9 cellular contexts compared by ENCODE assay signal in the genomic region with DNA sequence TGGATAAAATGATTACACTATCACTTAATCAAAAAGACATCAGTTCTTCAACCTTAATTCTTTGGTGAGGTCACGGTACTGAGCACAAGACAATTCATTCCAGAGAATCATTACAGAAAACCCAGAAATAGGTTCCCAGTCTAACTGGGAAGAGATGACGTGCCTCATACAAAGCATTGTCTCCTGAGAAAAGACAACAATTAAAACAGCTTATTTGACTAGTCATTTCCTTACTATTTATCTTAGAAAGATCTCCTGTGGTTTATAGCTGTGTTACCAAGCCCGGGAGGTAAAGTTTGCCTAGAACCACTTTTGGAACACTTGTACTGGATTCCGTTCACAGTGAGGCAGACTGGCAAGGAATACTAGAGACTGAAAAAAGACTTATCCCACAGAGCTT. TPM values are rescaled to one million over a fixed set of nuclear protein-coding genes. Genes with fewer than 3 reads are reported as not detected.
DNase-seq lines count a peak whose midpoint lies in the region; ATAC-seq, FAIRE-seq and TF ChIP-seq lines count a peak whose summit lies in the region.
"Had no signal": no experiment of that assay in that cellular context is flagged by ENCODE, and none has a peak within 500 bp of the region (broad histone marks: within the 10 kb centered on the region; RNA-seq: fewer than 3 reads in every experiment).

No MANE protein-coding gene starts in this region.

- H4K20me1 ChIP-seq in endothelial cell of umbilical vein (replicated peaks; ENCODE audit: control insufficient read depth, extremely low read depth, insufficient read depth, low read length): peaks cover 3% of the 10 kb centered on the region

- H2BK5ac ChIP-seq in mesendoderm (ENCODE audit: low read length): no peak overlapping the region

- H3K79me2 ChIP-seq in endothelial cell of umbilical vein (ENCODE audit: control insufficient read depth, insufficient read depth, low read length): peaks cover 76% of the 10 kb centered on the region
- peaks cover 88% of the 10 kb centered on the region for H3K79me2 ChIP-seq in mesendoderm (ENCODE audit: control insufficient read depth, insufficient read depth, low read length)

- CTCF ChIA-PET in endothelial cell of umbilical vein (lab: Charles Lee): interaction anchor here (0.8 to 2.4 kb wide), 9 partner anchors 11 to 299 kb away, joined by 3 to 11 read pairs (median 5); no protein-coding TSS in a partner anchor

- no peak for ATAC-seq in pancreas

- no peak overlapping the region for H4K5ac ChIP-seq in mesendoderm (ENCODE audit: low read length)

- TF ChIP-seq POLR2A in endothelial cell of umbilical vein (IDR thresholded peaks at IDR 0.05; ENCODE audit: low read depth, low read length): no peak

- no peak overlapping the region for H3K23ac ChIP-seq in mesendoderm (ENCODE audit: low read length)

- no peaks in the 10 kb centered on the region for H3K9me1 ChIP-seq in endothelial cell of umbilical vein (replicated peaks; ENCODE audit: control insufficient read depth, extremely low read depth, insufficient read depth, low read length)

- TF ChIP-seq CTCF in endothelial cell of umbilical vein (IDR thresholded peaks at IDR 0.05; ENCODE audit: extremely low read depth in 1 of 2, insufficient read depth in 1 of 2, low read depth in 1 of 2, low read length in 2 of 2) (no peak), pancreas (IDR thresholded peaks at IDR 0.05) (no peak)

- H3K4me1 ChIP-seq in endothelial cell of umbilical vein (ENCODE audit: control insufficient read depth, extremely low read depth, insufficient read depth, low read length) (peaks cover 34% of the 10 kb centered on the region), mesendoderm (ENCODE audit: control insufficient read depth, low read depth, low read length) (peaks cover 2% of the 10 kb centered on the region), pancreas (peaks cover 9 to 39% (median 32%) of the 10 kb centered on the region in 3 donors)

- H2AK5ac ChIP-seq in mesendoderm (ENCODE audit: low read length): no peak overlapping the region

- H3K9me3 ChIP-seq in SK-N-MC (ENCODE audit: low read depth, low read length) (no peaks in the 10 kb centered on the region), endothelial cell of umbilical vein (replicated peaks; ENCODE audit: control insufficient read depth, insufficient read depth, low read length) (no peaks in the 10 kb centered on the region), pancreas (no peaks in the 10 kb centered on the region)

- peak; percentile 97 for FAIRE-seq in endothelial cell of umbilical vein (lab: Jason Lieb, UNC)
- FAIRE-seq in pancreas (lab: Jason Lieb, UNC): no peak
- FAIRE-seq: endometrium had no signal

- no peak overlapping the region for H3K18ac ChIP-seq in mesendoderm (ENCODE audit: low read length)

- peak overlapping the region; percentile 28; the same call in 1 of the 2 replicates for H3K4me3 ChIP-seq in SK-N-MC
- H3K4me3 ChIP-seq in endothelial cell of umbilical vein (replicated peaks in 1 of 3; ENCODE audit: insufficient read depth in 1 of 3, low read depth in 1 of 3, low read length in 3 of 3): no peak overlapping the region
- H3K4me3 ChIP-seq in mesendoderm (ENCODE audit: low read length): no peak overlapping the region
- H3K4me3 ChIP-seq in pancreas: no peak overlapping the region

- H3K4ac ChIP-seq in mesendoderm (ENCODE audit: low read depth, low read length): no peak overlapping the region

- H2BK15ac ChIP-seq in mesendoderm (replicated peaks; ENCODE audit: low read depth): no peak overlapping the region

- H2BK120ac ChIP-seq in mesendoderm (ENCODE audit: low read depth, low read length): no peak overlapping the region

- H3K9ac ChIP-seq in SK-N-MC (ENCODE audit: insufficient read length): no peak overlapping the region
- peak overlapping the region; percentile 66 for H3K9ac ChIP-seq in endothelial cell of umbilical vein (replicated peaks; ENCODE audit: extremely low read depth, insufficient read depth, low read length)
- no peak overlapping the region for H3K9ac ChIP-seq in mesendoderm (ENCODE audit: low read length)

- H3K36me3 ChIP-seq in SK-N-MC (ENCODE audit: insufficient read depth, low read length): peaks cover 42% of the 10 kb centered on the region
- no peaks in the 10 kb centered on the region for H3K36me3 ChIP-seq in endothelial cell of umbilical vein (ENCODE audit: control insufficient read depth in 2 of 2, extremely low read depth in 1 of 2, insufficient read depth in 2 of 2, low read length in 2 of 2)
- H3K36me3 ChIP-seq in mesendoderm (ENCODE audit: control insufficient read depth, insufficient read depth, low read length): no peaks in the 10 kb centered on the region
- no peaks in the 10 kb centered on the region for H3K36me3 ChIP-seq in pancreas

- H2AFZ ChIP-seq in endothelial cell of umbilical vein (ENCODE audit: low read depth, low read length): no peak overlapping the region

- dilution Hi-C loops in endothelial cell of umbilical vein (cut with MboI; ENCODE audit: extremely low pct_ligation_motif_present, low sequenced_read_pairs): no loop called here

- H3K79me1 ChIP-seq in mesendoderm (ENCODE audit: low read length): peaks cover 3% of the 10 kb centered on the region

- H3K27me3 ChIP-seq in endothelial cell of umbilical vein (ENCODE audit: control insufficient read depth in 2 of 2, insufficient read depth in 2 of 2, low read length in 2 of 2): no peaks in the 10 kb centered on the region
- H3K27me3 ChIP-seq in mesendoderm (ENCODE audit: insufficient read depth, low read length, poor library complexity): no peaks in the 10 kb centered on the region
- no peaks in the 10 kb centered on the region for H3K27me3 ChIP-seq in pancreas

- H3K56ac ChIP-seq in mesendoderm (ENCODE audit: low read length): no peak overlapping the region

- POLR2A ChIA-PET in endothelial cell of umbilical vein (lab: Charles Lee): no interaction called here

- H3K27ac ChIP-seq in SK-N-MC (peak overlapping the region; percentile 5; the same call in 1 of the 2 replicates), endothelial cell of umbilical vein (ENCODE audit: insufficient read depth, low read depth, low read length) (peak overlapping the region; percentile 94), mesendoderm (ENCODE audit: low read depth, low read length) (no peak overlapping the region), pancreas (no peak overlapping the region)

- intact Hi-C loops in endothelial cell of umbilical vein (cut with micrococcal nuclease): loop anchor here (5.0 kb wide), 1 partner anchor 49 kb away; a partner anchor contains a TSS
- intact Hi-C loops in pancreas (cut with DNase I): no loop called here

- WGBS in mesendoderm (ENCODE audit: extremely low coverage, insufficient coverage, low lambda C conversion rate): no CpG with 5 or more reads among the region's 4 CpGs
- WGBS in pancreas, 2 donors: 53 to 66% methylated on average over 4 of the region's 4 CpGs

- BruUV-seq in endothelial cell of umbilical vein (replicated peaks; lab: Mats Ljungman, UMichigan): no TSS peak

- H4K8ac ChIP-seq in mesendoderm (ENCODE audit: low read depth, low read length): no peak overlapping the region

- H3K4me2 ChIP-seq in endothelial cell of umbilical vein (ENCODE audit: insufficient read depth, low read length) (peak overlapping the region; percentile 19), mesendoderm (ENCODE audit: low read length) (no peak overlapping the region)

- DNase-seq in EH (ENCODE audit: low read depth) (peak; percentile 95), SK-N-MC (ENCODE audit: low read depth, low spot score) (no peak), endothelial cell of umbilical vein (ENCODE audit: low read depth, low spot score) (peak; percentile 88), pulmonary artery endothelial cell (ENCODE audit: low read depth, low spot score) (peak; percentile 77), mesendoderm (no peak), amniotic stem cell (lab: John Stamatoyannopoulos, UW) (no peak), pancreas (no peak), Ammon's horn (ENCODE audit: low spot score) (no peak)

RNA-seq across cellular contexts. Expression of a gene that starts 5.1 kb away (rescaled TPM):
- total RNA-seq in endothelial cell of umbilical vein (36.4 and 44.2 TPM in 2 replicates), pulmonary artery endothelial cell (10.6 and 11.6 TPM in 2 replicates), pancreas (10 to 100 TPM; 19.9 to 31.6 (median 25.6) TPM)
- polyA plus RNA-seq in endothelial cell of umbilical vein (24.3 and 26.6 TPM in 2 replicates), pancreas (10 to 100 TPM; 23.5 to 25.7 TPM)
- 19.5 and 23.3 TPM in 2 replicates for polyA plus RNA-seq in endothelial cell of umbilical vein (2011; cell fraction: cytosol; rRNA removed)
- 50.6 and 57.4 TPM in 2 replicates for polyA plus RNA-seq in endothelial cell of umbilical vein (2011; cell fraction: nucleus; rRNA removed)
- polyA plus RNA-seq in endothelial cell of umbilical vein (2012): 25.2 and 26.2 TPM in 2 replicates
- polyA minus RNA-seq in endothelial cell of umbilical vein: 31.8 and 35.6 TPM in 2 replicates
- 16.9 TPM for polyA minus RNA-seq in endothelial cell of umbilical vein (2011; cell fraction: cytosol; rRNA and poly(A)+ RNA removed)
- 31.7 and 34.7 TPM in 2 replicates for polyA minus RNA-seq in endothelial cell of umbilical vein (2011; cell fraction: nucleus; rRNA and poly(A)+ RNA removed)
- 24.4 TPM for polyA plus RNA-seq in mesendoderm (2013, experiment 1 of 2)
- polyA plus RNA-seq in mesendoderm (2013, experiment 2 of 2): 25.2 TPM

RNA-seq across cellular contexts. Expression of a gene that starts 43.4 kb away (rescaled TPM):
- total RNA-seq in endothelial cell of umbilical vein: 5.6 and 7.2 TPM in 2 replicates
- 8.2 and 9.3 TPM in 2 replicates for polyA plus RNA-seq in endothelial cell of umbilical vein
- 7.1 and 7.3 TPM in 2 replicates for polyA plus RNA-seq in endothelial cell of umbilical vein (2011; cell fraction: cytosol; rRNA removed)
- polyA plus RNA-seq in endothelial cell of umbilical vein (2011; cell fraction: nucleus; rRNA removed): 5.3 and 6.0 TPM in 2 replicates
- 1.5 and 1.8 TPM in 2 replicates for polyA plus RNA-seq in endothelial cell of umbilical vein (2012)
- polyA minus RNA-seq in endothelial cell of umbilical vein: 2.4 and 3.6 TPM in 2 replicates
- polyA minus RNA-seq in endothelial cell of umbilical vein (2011; cell fraction: cytosol; rRNA and poly(A)+ RNA removed): 10.3 TPM
- 2.5 TPM in 2 replicates for polyA minus RNA-seq in endothelial cell of umbilical vein (2011; cell fraction: nucleus; rRNA and poly(A)+ RNA removed)
- total RNA-seq in pulmonary artery endothelial cell: 5.5 and 7.9 TPM in 2 replicates
- 10.9 TPM for polyA plus RNA-seq in mesendoderm (2013, experiment 1 of 2)
- polyA plus RNA-seq in mesendoderm (2013, experiment 2 of 2): 11.0 TPM
- total RNA-seq in pancreas: 1 to 10 TPM; 2.6 to 6.1 (median 4.5) TPM
- polyA plus RNA-seq in pancreas: 1 to 10 TPM; 8.6 to 9.8 TPM

RNA-seq across cellular contexts. Expression of a gene that starts 48.7 kb away (rescaled TPM):
- total RNA-seq in endothelial cell of umbilical vein (131 and 169 TPM in 2 replicates), pulmonary artery endothelial cell (77.3 and 80.4 TPM in 2 replicates), pancreas (10 to 100 TPM; 32.1 to 65.2 (median 35.6) TPM)
- polyA plus RNA-seq in endothelial cell of umbilical vein (180 and 184 TPM in 2 replicates), pancreas (10 to 100 TPM; 37.4 to 43.9 TPM)
- 105 TPM in 2 replicates for polyA plus RNA-seq in endothelial cell of umbilical vein (2011; cell fraction: cytosol; rRNA removed)
- 77.0 and 84.7 TPM in 2 replicates for polyA plus RNA-seq in endothelial cell of umbilical vein (2011; cell fraction: nucleus; rRNA removed)
- polyA plus RNA-seq in endothelial cell of umbilical vein (2012): 76.8 and 86.5 TPM in 2 replicates
- 187 and 214 TPM in 2 replicates for polyA minus RNA-seq in endothelial cell of umbilical vein
- polyA minus RNA-seq in endothelial cell of umbilical vein (2011; cell fraction: cytosol; rRNA and poly(A)+ RNA removed): 70.7 TPM
- 24.4 and 26.2 TPM in 2 replicates for polyA minus RNA-seq in endothelial cell of umbilical vein (2011; cell fraction: nucleus; rRNA and poly(A)+ RNA removed)
- polyA plus RNA-seq in mesendoderm (2013, experiment 1 of 2): 48.9 TPM
- polyA plus RNA-seq in mesendoderm (2013, experiment 2 of 2): 54.5 TPM

RNA-seq across cellular contexts. Expression of a gene that starts 59.6 kb away (rescaled TPM):
- total RNA-seq in endothelial cell of umbilical vein (not detected in 2 replicates), pulmonary artery endothelial cell (not detected in 2 replicates), pancreas (1 to 10 TPM in 1 of 6 donors, under 1 TPM in 5; 0.13 to 1.0 (median 0.52) TPM)
- polyA plus RNA-seq in endothelial cell of umbilical vein (not detected in 2 replicates), pancreas (1 to 10 TPM; 1.6 to 5.0 TPM)
- not detected in 2 replicates for polyA plus RNA-seq in endothelial cell of umbilical vein (2011; cell fraction: cytosol; rRNA removed)
- polyA plus RNA-seq in endothelial cell of umbilical vein (2011; cell fraction: nucleus; rRNA removed): not detected in 2 replicates
- not detected in 2 replicates for polyA plus RNA-seq in endothelial cell of umbilical vein (2012)
- polyA minus RNA-seq in endothelial cell of umbilical vein: not detected in 2 replicates
- not detected for polyA minus RNA-seq in endothelial cell of umbilical vein (2011; cell fraction: cytosol; rRNA and poly(A)+ RNA removed)
- polyA minus RNA-seq in endothelial cell of umbilical vein (2011; cell fraction: nucleus; rRNA and poly(A)+ RNA removed): not detected in 2 replicates
- 0.31 TPM for polyA plus RNA-seq in mesendoderm (2013, experiment 1 of 2)
- polyA plus RNA-seq in mesendoderm (2013, experiment 2 of 2): 0.36 TPM

Comparison
In these comparisons a context has a peak if more than half of its experiments do, and no peak if none do; other contexts are left out.
1. DNase-seq: peak in EH (single experiment), endothelial cell of umbilical vein (single experiment) and pulmonary artery endothelial cell (single experiment); none in SK-N-MC (single experiment), mesendoderm (single experiment), amniotic stem cell (single experiment), pancreas (0 of 6) and Ammon's horn (single experiment).
2. H3K27ac ChIP-seq: peak in SK-N-MC (single experiment) and endothelial cell of umbilical vein (single experiment); none in mesendoderm (single experiment) and pancreas (0 of 4).